In the genomic region with DNA sequence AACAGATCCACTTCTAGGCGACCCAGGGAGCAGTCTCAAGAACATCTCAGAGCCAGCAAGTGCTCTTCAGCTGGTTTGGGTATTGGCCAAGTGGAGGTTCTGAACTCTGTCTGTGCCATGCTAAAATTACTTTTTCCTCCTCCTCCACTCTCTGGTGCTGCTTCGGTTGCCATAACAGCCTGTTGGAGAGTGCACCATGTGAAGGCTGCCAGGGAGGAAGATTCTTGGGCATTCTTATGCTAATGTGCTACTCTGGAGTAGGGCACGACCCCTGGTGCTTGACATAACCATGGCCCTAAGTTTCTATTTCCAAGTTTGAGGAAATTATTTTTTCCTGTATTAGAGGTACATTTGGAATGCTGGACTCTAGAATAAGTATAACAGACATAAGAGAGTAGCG, we compare ENCODE assay signal across 18 cellular contexts.
A peak's percentile ranks its signal among the peaks of the same experiment; 100 is the strongest.
DNase-seq lines count a peak whose midpoint lies in the region; ATAC-seq lines count a peak whose summit lies in the region.
"Had no signal": no experiment of that assay in that cellular context is flagged by ENCODE, and none has a peak within 500 bp of the region (broad histone marks: within the 10 kb centered on the region; RNA-seq: fewer than 3 reads in every experiment).

No MANE protein-coding gene starts in this region.

- peak overlapping the region; percentile 26 for H3K4me3 ChIP-seq in iPS-18a (ENCODE audit: low read length)
- H3K4me3 ChIP-seq: prostate gland had no signal

- peaks cover 44% of the 10 kb centered on the region for H3K4me1 Mint-ChIP-seq in dendritic cell treated with granulocyte-macrophage colony-stimulating factor and Interleukin-4, amounts not matched to agents 40 ng/mL and 50 ng/mL, for 4 days (ENCODE audit: low read depth)
- peaks cover 12% of the 10 kb centered on the region for H3K4me1 Mint-ChIP-seq in stimulated activated effector memory CD8-positive, alpha-beta T cell treated with anti-CD3 and anti-CD28 coated beads, Interleukin-12 subunit alpha, Interleukin-12 subunit beta, amount 100 ng/mL, for 72 hours

- H3K36me3 ChIP-seq in iPS-18a (ENCODE audit: control insufficient read depth, low read depth, low read length): no peaks in the 10 kb centered on the region
- H3K36me3 ChIP-seq: prostate gland had no signal

- H3K27me3 Mint-ChIP-seq in dendritic cell treated with granulocyte-macrophage colony-stimulating factor and Interleukin-4, amounts not matched to agents 40 ng/mL and 50 ng/mL, for 4 days: no peaks in the 10 kb centered on the region
- H3K27me3 Mint-ChIP-seq: natural killer cell treated with Interleukin-12 subunit alpha and Interleukin-12 subunit beta and Interleukin-15 and Interleukin-18, amount 100 ng/mL, for 72 hours; stimulated activated naive B cell treated with anti-CD40 and anti-IgM and Interleukin-4, amounts not matched to agents 10 μg/mL and 1 μg/mL and 100 μg/mL, for 72 hours; type B pancreatic cell had no signal

- H3K27me3 ChIP-seq in iPS-18a (ENCODE audit: control insufficient read depth, insufficient read depth, low read length): no peaks in the 10 kb centered on the region

- peaks cover 25% of the 10 kb centered on the region for H3K4me1 ChIP-seq in iPS-18a (ENCODE audit: control insufficient read depth, low read depth, low read length)
- H3K4me1 ChIP-seq: prostate gland had no signal

- peaks cover 70% of the 10 kb centered on the region for H3K36me3 Mint-ChIP-seq in dendritic cell treated with granulocyte-macrophage colony-stimulating factor and Interleukin-4, amounts not matched to agents 40 ng/mL and 50 ng/mL, for 4 days (ENCODE audit: low read depth)
- peaks cover 35% of the 10 kb centered on the region for H3K36me3 Mint-ChIP-seq in stimulated activated effector memory CD8-positive, alpha-beta T cell treated with anti-CD3 and anti-CD28 coated beads, Interleukin-12 subunit alpha, Interleukin-12 subunit beta, amount 100 ng/mL, for 72 hours
- H3K36me3 Mint-ChIP-seq: natural killer cell treated with Interleukin-12 subunit alpha and Interleukin-12 subunit beta and Interleukin-15 and Interleukin-18, amount 100 ng/mL, for 72 hours; stimulated activated naive B cell treated with anti-CD40 and anti-IgM and Interleukin-4, amounts not matched to agents 10 μg/mL and 1 μg/mL and 100 μg/mL, for 72 hours; type B pancreatic cell had no signal

- no peaks in the 10 kb centered on the region for H3K9me3 ChIP-seq in iPS-18a (ENCODE audit: control insufficient read depth, low read depth, low read length)
- H3K9me3 ChIP-seq: prostate gland had no signal

- peak overlapping the region; percentile 10 for H3K9ac ChIP-seq in iPS-18a (ENCODE audit: low read length)
- H3K9ac ChIP-seq: KMS-11 had no signal

- H3K27ac ChIP-seq in iPS-18a (ENCODE audit: low read length): no peak overlapping the region
- H3K27ac ChIP-seq: 22Rv1, KMS-11, prostate gland had no signal

- no peak for ATAC-seq in stimulated activated effector memory CD8-positive, alpha-beta T cell treated with anti-CD3 and anti-CD28 coated beads, Interleukin-12 subunit alpha, Interleukin-12 subunit beta, amount 100 ng/mL, for 72 hours
- ATAC-seq in GM19463 (IDR thresholded peaks at IDR 0.05; ENCODE audit: unreplicated experiment) (no peak), HG03342 (IDR thresholded peaks at IDR 0.05; ENCODE audit: unreplicated experiment) (no peak)
- ATAC-seq: activated CD8-positive, alpha-beta T cell treated with anti-CD3 and anti-CD28 coated beads, Interleukin-2, amount 10 ng/mL, durations not matched to agents 7 days and 5 days had no signal

- intact Hi-C loops in dendritic cell treated with granulocyte-macrophage colony-stimulating factor and Interleukin-4, amounts not matched to agents 40 ng/mL and 50 ng/mL, for 4 days (cut with micrococcal nuclease): no loop called here

- H3K27ac Mint-ChIP-seq in dendritic cell treated with granulocyte-macrophage colony-stimulating factor and Interleukin-4, amounts not matched to agents 40 ng/mL and 50 ng/mL, for 4 days: peak overlapping the region; percentile 76
- peak overlapping the region; percentile 18 for H3K27ac Mint-ChIP-seq in stimulated activated effector memory CD8-positive, alpha-beta T cell treated with anti-CD3 and anti-CD28 coated beads, Interleukin-12 subunit alpha, Interleukin-12 subunit beta, amount 100 ng/mL, for 72 hours
- H3K27ac Mint-ChIP-seq: activated CD8-positive, alpha-beta T cell treated with anti-CD3 and anti-CD28 coated beads, Interleukin-2, amount 10 ng/mL, durations not matched to agents 7 days and 5 days; stimulated activated naive B cell treated with anti-CD40 and anti-IgM and Interleukin-4, amounts not matched to agents 10 μg/mL and 1 μg/mL and 100 μg/mL, for 72 hours; type B pancreatic cell had no signal

- no peak overlapping the region for H3K4me3 Mint-ChIP-seq in dendritic cell treated with granulocyte-macrophage colony-stimulating factor and Interleukin-4, amounts not matched to agents 40 ng/mL and 50 ng/mL, for 4 days
- H3K4me3 Mint-ChIP-seq in stimulated activated effector memory CD8-positive, alpha-beta T cell treated with anti-CD3 and anti-CD28 coated beads, Interleukin-12 subunit alpha, Interleukin-12 subunit beta, amount 100 ng/mL, for 72 hours: no peak overlapping the region
- H3K4me3 Mint-ChIP-seq: activated CD8-positive, alpha-beta T cell treated with anti-CD3 and anti-CD28 coated beads, Interleukin-2, amount 10 ng/mL, durations not matched to agents 7 days and 5 days; natural killer cell treated with Interleukin-12 subunit alpha and Interleukin-12 subunit beta and Interleukin-15 and Interleukin-18, amount 100 ng/mL, for 72 hours; stimulated activated naive B cell treated with anti-CD40 and anti-IgM and Interleukin-4, amounts not matched to agents 10 μg/mL and 1 μg/mL and 100 μg/mL, for 72 hours; type B pancreatic cell had no signal

- DNase-seq in NCI-H1105 treated with DMSO at 0.1 percent for 48 hours (lab: John Stamatoyannopoulos, UW) (peak; percentile 1), NCI-H1105 (lab: John Stamatoyannopoulos, UW) (no peak), NCI-H2081 treated with DMSO at 0.1 percent for 48 hours (lab: John Stamatoyannopoulos, UW) (no peak)
- no peak for DNase-seq in stimulated activated effector memory CD8-positive, alpha-beta T cell treated with anti-CD3 and anti-CD28 coated beads, Interleukin-12 subunit alpha, Interleukin-12 subunit beta, amount 100 ng/mL, for 72 hours (ENCODE audit: low spot score in 2 of 2)
- DNase-seq: activated CD8-positive, alpha-beta T cell treated with anti-CD3 and anti-CD28 coated beads, Interleukin-2, amount 10 ng/mL, durations not matched to agents 7 days and 5 days; cerebellar nuclear complex; DMS153; NCI-H1092; stimulated activated naive B cell treated with anti-CD40 and anti-IgM and Interleukin-4, amounts not matched to agents 10 μg/mL and 1 μg/mL and 100 μg/mL, for 72 hours had no signal

- H3K9me3 Mint-ChIP-seq in dendritic cell treated with granulocyte-macrophage colony-stimulating factor and Interleukin-4, amounts not matched to agents 40 ng/mL and 50 ng/mL, for 4 days: no peaks in the 10 kb centered on the region
- H3K9me3 Mint-ChIP-seq in stimulated activated effector memory CD8-positive, alpha-beta T cell treated with anti-CD3 and anti-CD28 coated beads, Interleukin-12 subunit alpha, Interleukin-12 subunit beta, amount 100 ng/mL, for 72 hours: no peaks in the 10 kb centered on the region
- H3K9me3 Mint-ChIP-seq: natural killer cell treated with Interleukin-12 subunit alpha and Interleukin-12 subunit beta and Interleukin-15 and Interleukin-18, amount 100 ng/mL, for 72 hours; stimulated activated naive B cell treated with anti-CD40 and anti-IgM and Interleukin-4, amounts not matched to agents 10 μg/mL and 1 μg/mL and 100 μg/mL, for 72 hours; type B pancreatic cell had no signal
